In genomic region chr17:78378225-78379133, GRCh38 we compare ENCODE assay signal across 9 cellular contexts. TPM values are rescaled to one million over a fixed set of nuclear protein-coding genes. Genes with fewer than 3 reads are reported as not detected.
DNase-seq lines count a peak whose midpoint lies in the region; ATAC-seq, FAIRE-seq and TF ChIP-seq lines count a peak whose summit lies in the region.
"Had no signal": no experiment of that assay in that cellular context is flagged by ENCODE, and none has a peak within 500 bp of the region (broad histone marks: within the 10 kb centered on the region; RNA-seq: fewer than 3 reads in every experiment).

TSS of gene PGS1 (plus strand) at chr17:78378649. CDS start at chr17:78378666, 17 bp downstream.

- peak within 1 kb of the TSS; percentile 97 for H3K4me2 ChIP-seq in astrocyte (ENCODE audit: low read length)

- DNase-seq in CD4-positive, CD25-positive, alpha-beta regulatory T cell: peak; percentile 74 to 90 (median 88)
- DNase-seq in MV-4-11 (lab: John Stamatoyannopoulos, UW): peak; percentile 56
- peak; percentile 72 for DNase-seq in T-helper 9 cell
- DNase-seq in astrocyte (ENCODE audit: low read depth): no peak
- DNase-seq in hepatic stellate cell (ENCODE audit: low spot score): peak; percentile 80
- DNase-seq in retina: peak; percentile 95

- FAIRE-seq in astrocyte (lab: Jason Lieb, UNC): no peak
- FAIRE-seq: colon had no signal

- TF ChIP-seq CTCF in astrocyte (IDR thresholded peaks at IDR 0.05; ENCODE audit: insufficient read depth, low read depth, low read length): no peak

- H3K4me1 ChIP-seq in CD4-positive, CD25-positive, alpha-beta regulatory T cell (ENCODE audit: control insufficient read depth, insufficient read depth, low read length, poor library complexity, severe bottlenecking): peaks cover 52% of the 10 kb centered on the region
- H3K4me1 ChIP-seq in astrocyte (ENCODE audit: insufficient read depth, low read length): peaks cover 62% of the 10 kb centered on the region

- ATAC-seq in CD4-positive, CD25-positive, alpha-beta regulatory T cell (ENCODE audit: low read depth in 2 of 2): peak; percentile 26 to 34
- ATAC-seq in GM21367 (IDR thresholded peaks at IDR 0.05; ENCODE audit: unreplicated experiment) (peak; percentile 45), GM21390 (IDR thresholded peaks at IDR 0.05; ENCODE audit: unreplicated experiment) (no peak)

- peak within 1 kb of the TSS; percentile 89 to 96 (median 93) for H3K27ac Mint-ChIP-seq in CD4-positive, CD25-positive, alpha-beta regulatory T cell
- peak within 1 kb of the TSS; percentile 95 for H3K27ac Mint-ChIP-seq in astrocyte (ENCODE audit: unreplicated experiment)

- no peaks in the 10 kb centered on the region for H3K27me3 ChIP-seq in CD4-positive, CD25-positive, alpha-beta regulatory T cell (ENCODE audit: control insufficient read depth, insufficient read depth, low read length)
- H3K27me3 ChIP-seq in astrocyte (ENCODE audit: insufficient read depth, low read length): no peaks in the 10 kb centered on the region

- H3K9ac ChIP-seq in astrocyte (ENCODE audit: low read length): peak within 1 kb of the TSS; percentile 98

- H3K9me3 Mint-ChIP-seq in CD4-positive, CD25-positive, alpha-beta regulatory T cell: no peaks in the 10 kb centered on the region
- H3K9me3 Mint-ChIP-seq in astrocyte (ENCODE audit: unreplicated experiment): no peaks in the 10 kb centered on the region

- peaks cover 15 to 48% (median 28%) of the 10 kb centered on the region in 4 donors for H3K4me1 Mint-ChIP-seq in CD4-positive, CD25-positive, alpha-beta regulatory T cell
- peaks cover 56% of the 10 kb centered on the region for H3K4me1 Mint-ChIP-seq in astrocyte (ENCODE audit: low read depth, unreplicated experiment)

- H3K36me3 Mint-ChIP-seq in CD4-positive, CD25-positive, alpha-beta regulatory T cell: peaks cover 4% of the 10 kb centered on the region
- peaks cover 2% of the 10 kb centered on the region for H3K36me3 Mint-ChIP-seq in astrocyte (ENCODE audit: low read depth, unreplicated experiment)

- no peaks in the 10 kb centered on the region for H3K36me3 ChIP-seq in CD4-positive, CD25-positive, alpha-beta regulatory T cell (ENCODE audit: control insufficient read depth, insufficient read depth, low read length)
- no peaks in the 10 kb centered on the region for H3K36me3 ChIP-seq in astrocyte (ENCODE audit: insufficient read depth, low read length)

- H2AFZ ChIP-seq in astrocyte (ENCODE audit: low read depth, low read length): peak within 1 kb of the TSS; percentile 84

- H3K27me3 Mint-ChIP-seq in CD4-positive, CD25-positive, alpha-beta regulatory T cell: peaks cover 5% of the 10 kb centered on the region
- no peaks in the 10 kb centered on the region for H3K27me3 Mint-ChIP-seq in astrocyte (ENCODE audit: low read depth, unreplicated experiment)

- H3K79me2 ChIP-seq in astrocyte (ENCODE audit: insufficient read depth, low read length): peaks cover 49% of the 10 kb centered on the region

- peak within 1 kb of the TSS; percentile 91 for H3K4me3 ChIP-seq in CD4-positive, CD25-positive, alpha-beta regulatory T cell (ENCODE audit: low read depth, low read length)
- H3K4me3 ChIP-seq in astrocyte (ENCODE audit: insufficient read depth, low read depth, low read length): peak within 1 kb of the TSS; percentile 88

- H3K4me3 Mint-ChIP-seq in CD4-positive, CD25-positive, alpha-beta regulatory T cell: peak within 1 kb of the TSS; percentile 80 to 96 (median 94)
- peak within 1 kb of the TSS; percentile 97 for H3K4me3 Mint-ChIP-seq in astrocyte (ENCODE audit: unreplicated experiment)

- peak within 1 kb of the TSS; percentile 86 for H3K27ac ChIP-seq in CD4-positive, CD25-positive, alpha-beta regulatory T cell (ENCODE audit: insufficient read depth, low read length, poor library complexity, severe bottlenecking)
- H3K27ac ChIP-seq in astrocyte (ENCODE audit: low read depth, low read length): peak within 1 kb of the TSS; percentile 97

- no peaks in the 10 kb centered on the region for H3K9me3 ChIP-seq in CD4-positive, CD25-positive, alpha-beta regulatory T cell (ENCODE audit: control insufficient read depth in 2 of 2, low read length in 2 of 2)
- no peaks in the 10 kb centered on the region for H3K9me3 ChIP-seq in astrocyte (ENCODE audit: insufficient read depth, low read depth, low read length)

- H4K20me1 ChIP-seq in astrocyte (ENCODE audit: insufficient read depth, low read length): peaks cover 16% of the 10 kb centered on the region

RNA-seq across cellular contexts. Expression of gene PGS1, which starts in this region (rescaled TPM):
- total RNA-seq in CD4-positive, CD25-positive, alpha-beta regulatory T cell: 50.1 TPM
- 10 to 100 TPM; 29.6 to 35.4 (median 31.5) TPM for polyA plus RNA-seq in CD4-positive, CD25-positive, alpha-beta regulatory T cell
- total RNA-seq in astrocyte: 31.3 and 32.0 TPM in 2 replicates
